ENCODE assay signal across 12 cellular contexts in genomic region chr6:30619561-30619960, GRCh38. TPM values are rescaled to one million over a fixed set of nuclear protein-coding genes. Genes with fewer than 3 reads are reported as not detected.
A peak's percentile ranks its signal among the peaks of the same experiment; 100 is the strongest.
DNase-seq lines count a peak whose midpoint lies in the region; TF ChIP-seq lines count a peak whose summit lies in the region.
"Had no signal": no experiment of that assay in that cellular context is flagged by ENCODE, and none has a peak within 500 bp of the region (broad histone marks: within the 10 kb centered on the region; RNA-seq: fewer than 3 reads in every experiment).

No MANE protein-coding gene starts in this region.

- H3K27me3 Mint-ChIP-seq in MCF 10A (ENCODE audit: insufficient read depth, unreplicated experiment): no peaks in the 10 kb centered on the region
- peaks cover 5% of the 10 kb centered on the region for H3K27me3 Mint-ChIP-seq in activated CD4-positive, alpha-beta memory T cell treated with anti-CD3 and anti-CD28 coated beads for 36 hours

- H3K4me3 ChIP-seq in breast epithelium (no peak overlapping the region), hepatocyte (no peak overlapping the region), transverse colon (no peak overlapping the region), dorsolateral prefrontal cortex (no peak overlapping the region)

- CTCF ChIA-PET in MCF 10A (lab: Yijun Ruan, JAX): interaction anchor here (0.7 to 2.1 kb wide), 4 partner anchors 8 to 471 kb away, joined by 3 to 16 read pairs (median 4); no protein-coding TSS in a partner anchor
- CTCF ChIA-PET in activated CD4-positive, alpha-beta memory T cell treated with anti-CD3 and anti-CD28 coated beads for 36 hours (lab: Charles Lee): interaction anchor here (0.8 to 2.4 kb wide), 2 partner anchors 59 to 62 kb away, joined by 3 to 11 read pairs; no protein-coding TSS in a partner anchor

- H3K27ac ChIP-seq in breast epithelium: peak overlapping the region in 1 of 2 donors; percentile 100
- peak overlapping the region; percentile 91 for H3K27ac ChIP-seq in hepatocyte
- peak overlapping the region; percentile 93 to 98 (median 94) for H3K27ac ChIP-seq in transverse colon
- peak overlapping the region in 4 of 59 donors; percentile 6 to 100 (median 100) for H3K27ac ChIP-seq in dorsolateral prefrontal cortex

- no peak for TF ChIP-seq EP300 in transverse colon (IDR thresholded peaks at IDR 0.05; ENCODE audit: low read depth)

- TF ChIP-seq POLR2A in breast epithelium (IDR thresholded peaks at IDR 0.05) (no peak), transverse colon (IDR thresholded peaks at IDR 0.05) (no peak)

- H3K9me2 ChIP-seq in hepatocyte (replicated peaks; ENCODE audit: insufficient read depth): no peaks in the 10 kb centered on the region
- H3K9me2 ChIP-seq: SK-N-SH had no signal

- H4K20me1 ChIP-seq in hepatocyte (ENCODE audit: insufficient read depth, poor library complexity, severe bottlenecking): peaks cover 2% of the 10 kb centered on the region

- no peaks in the 10 kb centered on the region for H3K9me3 Mint-ChIP-seq in MCF 10A (ENCODE audit: unreplicated experiment)
- no peaks in the 10 kb centered on the region for H3K9me3 Mint-ChIP-seq in activated CD4-positive, alpha-beta memory T cell treated with anti-CD3 and anti-CD28 coated beads for 36 hours

- no peak for DNase-seq in MCF 10A (ENCODE audit: unreplicated experiment)
- no peak for DNase-seq in breast epithelium (ENCODE audit: low spot score in 2 of 2)
- no peak for DNase-seq in activated CD4-positive, alpha-beta memory T cell treated with anti-CD3 and anti-CD28 coated beads for 36 hours
- no peak for DNase-seq in hepatocyte (ENCODE audit: low spot score)
- no peak for DNase-seq in transverse colon
- no peak for DNase-seq in amniotic stem cell (lab: John Stamatoyannopoulos, UW)
- no peak for DNase-seq in dorsolateral prefrontal cortex
- DNase-seq in GOT3 (lab: John Stamatoyannopoulos, UW): no peak
- DNase-seq: AML-193; dermis blood vessel endothelial cell; SK-N-SH; stimulated activated CD4-positive, alpha-beta T cell treated with anti-CD3 and anti-CD28 coated beads, Interleukin-2, amount 100 ng/mL, for 24 hours had no signal

- H3K36me3 ChIP-seq in breast epithelium (no peaks in the 10 kb centered on the region), hepatocyte (replicated peaks; ENCODE audit: insufficient read depth, low read depth) (peaks cover 6% of the 10 kb centered on the region), transverse colon (peaks cover 0 to 57% (median 28%) of the 10 kb centered on the region in 4 donors)

- no peak overlapping the region for H2AFZ ChIP-seq in hepatocyte

- no TSS peak for BruUV-seq in MCF 10A (replicated peaks; lab: Mats Ljungman, UMichigan)

- peak overlapping the region; percentile 81 for H3K4me2 ChIP-seq in hepatocyte

- H3K27me3 ChIP-seq in breast epithelium: no peaks in the 10 kb centered on the region
- H3K27me3 ChIP-seq in hepatocyte: no peaks in the 10 kb centered on the region
- H3K27me3 ChIP-seq in transverse colon: no peaks in the 10 kb centered on the region
- no peaks in the 10 kb centered on the region for H3K27me3 ChIP-seq in dorsolateral prefrontal cortex

- peaks cover 34% of the 10 kb centered on the region for H3K79me2 ChIP-seq in hepatocyte

- peaks cover 13% of the 10 kb centered on the region for H3K4me1 Mint-ChIP-seq in MCF 10A (ENCODE audit: insufficient read depth, unreplicated experiment)
- H3K4me1 Mint-ChIP-seq in activated CD4-positive, alpha-beta memory T cell treated with anti-CD3 and anti-CD28 coated beads for 36 hours (ENCODE audit: low read depth): peaks cover 26% of the 10 kb centered on the region

- peaks cover 90% of the 10 kb centered on the region for H3K36me3 Mint-ChIP-seq in MCF 10A (ENCODE audit: insufficient read depth, unreplicated experiment)
- peaks cover 57% of the 10 kb centered on the region for H3K36me3 Mint-ChIP-seq in activated CD4-positive, alpha-beta memory T cell treated with anti-CD3 and anti-CD28 coated beads for 36 hours

- intact Hi-C loops in MCF 10A (cut with micrococcal nuclease): no loop called here
- intact Hi-C loops in breast epithelium (cut with DNase I; ENCODE audit: low total_unique reads): no loop called here
- intact Hi-C loops in activated CD4-positive, alpha-beta memory T cell treated with anti-CD3 and anti-CD28 coated beads for 36 hours (cut with micrococcal nuclease): loop anchor here (5.0 kb wide), 5 partner anchors 77 to 878 kb away; partner anchors contain the start of genes HLA-C and MICB
- intact Hi-C loops in transverse colon (cut with DNase I; ENCODE audit: low total_unique reads): loop anchor here (5.0 kb wide), 2 partner anchors 68 to 103 kb away; partner anchors contain the start of genes PPP1R18 and TUBB
- intact Hi-C loops in dorsolateral prefrontal cortex (cut with DNase I): loop anchor here (2.0 to 5.0 kb wide), 3 partner anchors 53 to 98 kb away; partner anchors contain the start of genes DHX16 (in 1 of the 2), GNL1 (in 1 of the 2), MDC1 (in 1 of the 2) and PRR3 (in 1 of the 2)

- peaks cover 0 to 6% of the 10 kb centered on the region in 2 donors for H3K4me1 ChIP-seq in breast epithelium
- peaks cover 6% of the 10 kb centered on the region for H3K4me1 ChIP-seq in hepatocyte (ENCODE audit: insufficient read depth)
- H3K4me1 ChIP-seq in transverse colon: peaks cover 10 to 17% (median 14%) of the 10 kb centered on the region in 4 donors

- WGBS in hepatocyte (ENCODE audit: low lambda C conversion rate, missing lambda C conversion rate): over 99% methylated on average over 11 of the region's 11 CpGs
- WGBS in transverse colon (ENCODE audit: low coverage in 1 of 2), 2 donors: 96 to 100% methylated on average over 1 to 11 of the region's 11 CpGs

- POLR2A ChIA-PET in MCF 10A (lab: Yijun Ruan, JAX): interaction anchor here (2.6 to 3.0 kb wide), 5 partner anchors 8 to 102 kb away, joined by 20 to 40 read pairs (median 24); partner anchors contain the start of genes ABCF1, ATAT1 and DHX16
- POLR2A ChIA-PET in activated CD4-positive, alpha-beta memory T cell treated with anti-CD3 and anti-CD28 coated beads for 36 hours (lab: Charles Lee): no interaction called here

- H3K27ac Mint-ChIP-seq in MCF 10A (ENCODE audit: low read depth, unreplicated experiment): no peak overlapping the region
- H3K27ac Mint-ChIP-seq in activated CD4-positive, alpha-beta memory T cell treated with anti-CD3 and anti-CD28 coated beads for 36 hours: peak overlapping the region; percentile 98

- peak overlapping the region; percentile 83 for H3K4me3 Mint-ChIP-seq in MCF 10A (ENCODE audit: unreplicated experiment)
- peak overlapping the region; percentile 97 for H3K4me3 Mint-ChIP-seq in activated CD4-positive, alpha-beta memory T cell treated with anti-CD3 and anti-CD28 coated beads for 36 hours

- TF ChIP-seq CTCF in MCF 10A (IDR thresholded peaks at IDR 0.05; ENCODE audit: unreplicated experiment) (no peak), breast epithelium (IDR thresholded peaks at IDR 0.05) (no peak), hepatocyte (IDR thresholded peaks at IDR 0.05; ENCODE audit: poor library complexity) (no peak), transverse colon (IDR thresholded peaks at IDR 0.05) (no peak), dorsolateral prefrontal cortex (IDR thresholded peaks at IDR 0.05 in 54 of 56, conservative IDR thresholded peaks at IDR 0.05 in 2 of 56; ENCODE audit: low read depth in 1 of 56, partially characterized antibody in 56 of 56) (no peak)

- no peaks in the 10 kb centered on the region for H3K9me3 ChIP-seq in breast epithelium
- H3K9me3 ChIP-seq in hepatocyte (ENCODE audit: low read depth): no peaks in the 10 kb centered on the region
- no peaks in the 10 kb centered on the region for H3K9me3 ChIP-seq in transverse colon
- H3K9me3 ChIP-seq: SK-N-SH had no signal

- in situ Hi-C loops in transverse colon (cut with MboI; ENCODE audit: low pct_ligation_motif_present in 1 of 4, low pct_unique_long_range_greater_than_20kb in 1 of 4, low sequenced_read_pairs in 3 of 4): no loop called here

RNA-seq across cellular contexts. Expression of gene MRPS18B, which starts 1.9 kb away (rescaled TPM):
- 120 and 127 TPM in 2 replicates for total RNA-seq in MCF 10A (2022)
- 10 to 100 TPM; 42.1 to 70.8 (median 52.4) TPM for total RNA-seq in breast epithelium
- 10 to 100 TPM; 90.9 to 95.3 TPM for total RNA-seq in activated CD4-positive, alpha-beta memory T cell treated with anti-CD3 and anti-CD28 coated beads for 36 hours
- total RNA-seq in hepatocyte: 38.7 and 40.1 TPM in 2 replicates
- polyA plus RNA-seq in hepatocyte: 59.4 and 60.9 TPM in 2 replicates
- 10 to 100 TPM in 3 of 4 donors, 1 to 10 TPM in 1; 6.0 to 61.9 (median 39.4) TPM for total RNA-seq in transverse colon
- total RNA-seq in dorsolateral prefrontal cortex: 10 to 100 TPM; 25.2 to 53.5 (median 36.4) TPM

RNA-seq across cellular contexts. Expression of gene PPP1R10, which starts 2.5 kb away (rescaled TPM):
- 103 and 209 TPM in 2 replicates for total RNA-seq in MCF 10A (2022)
- 10 to 100 TPM; 17.3 to 51.1 (median 26.5) TPM for total RNA-seq in breast epithelium
- total RNA-seq in activated CD4-positive, alpha-beta memory T cell treated with anti-CD3 and anti-CD28 coated beads for 36 hours: 10 to 100 TPM; 64.5 to 67.4 TPM
- total RNA-seq in hepatocyte: 34.5 and 36.2 TPM in 2 replicates
- polyA plus RNA-seq in hepatocyte: 38.2 and 38.6 TPM in 2 replicates
- 10 to 100 TPM; 35.5 to 62.5 (median 53.8) TPM for total RNA-seq in transverse colon
- 100 to 1,000 TPM in 1 of 120 experiments, 10 to 100 TPM in 119; 42.2 to 100 (median 68.4) TPM for total RNA-seq in dorsolateral prefrontal cortex

RNA-seq across cellular contexts. Expression of gene ATAT1, which starts 7.1 kb away (rescaled TPM):
- total RNA-seq in MCF 10A (2022) (6.4 and 8.6 TPM in 2 replicates), breast epithelium (10 to 100 TPM in 1 of 3 donors, 1 to 10 TPM in 2; 5.3 to 10.5 (median 8.8) TPM), hepatocyte (6.9 and 7.0 TPM in 2 replicates), transverse colon (100 to 1,000 TPM in 1 of 4 donors, 10 to 100 TPM in 3; 10.6 to 174 (median 22.2) TPM), dorsolateral prefrontal cortex (10 to 100 TPM; 24.7 to 47.2 (median 35.8) TPM)
- total RNA-seq in activated CD4-positive, alpha-beta memory T cell treated with anti-CD3 and anti-CD28 coated beads for 36 hours: 1 to 10 TPM; 7.6 to 8.7 TPM
- 18.3 and 19.7 TPM in 2 replicates for polyA plus RNA-seq in hepatocyte

RNA-seq across cellular contexts. Expression of gene C6orf136, which starts 27.4 kb away (rescaled TPM):
- total RNA-seq in MCF 10A (2022) (10.3 and 15.7 TPM in 2 replicates), breast epithelium (10 to 100 TPM in 2 of 3 donors, 1 to 10 TPM in 1; 9.6 to 19.0 (median 16.1) TPM), hepatocyte (8.7 and 21.3 TPM in 2 replicates), transverse colon (100 to 1,000 TPM in 1 of 4 donors, 10 to 100 TPM in 3; 49.1 to 301 (median 63.5) TPM), dorsolateral prefrontal cortex (100 to 1,000 TPM in 1 of 120 experiments, 10 to 100 TPM in 119; 30.6 to 105 (median 61.8) TPM)
- total RNA-seq in activated CD4-positive, alpha-beta memory T cell treated with anti-CD3 and anti-CD28 coated beads for 36 hours: 10 to 100 TPM; 32.7 to 37.5 TPM
- polyA plus RNA-seq in hepatocyte: 16.9 and 28.0 TPM in 2 replicates

RNA-seq across cellular contexts. Expression of gene ABCF1, which starts 48.3 kb away (rescaled TPM):
- total RNA-seq in MCF 10A (2022) (58.0 and 63.9 TPM in 2 replicates), breast epithelium (10 to 100 TPM; 41.0 to 55.2 (median 51.5) TPM), hepatocyte (36.5 and 44.1 TPM in 2 replicates), transverse colon (10 to 100 TPM; 33.0 to 52.0 (median 40.1) TPM), dorsolateral prefrontal cortex (10 to 100 TPM; 24.2 to 44.5 (median 34.1) TPM)
- total RNA-seq in activated CD4-positive, alpha-beta memory T cell treated with anti-CD3 and anti-CD28 coated beads for 36 hours: 10 to 100 TPM; 87.0 to 87.1 TPM
- 62.0 and 71.3 TPM in 2 replicates for polyA plus RNA-seq in hepatocyte

Comparison
In these comparisons a context has a peak if more than half of its experiments do, and no peak if none do; other contexts are left out.
1. intact Hi-C loops: an anchor here in activated CD4-positive, alpha-beta memory T cell treated with anti-CD3 and anti-CD28 coated beads for 36 hours (5.0 kb wide), transverse colon (5.0 kb wide) and dorsolateral prefrontal cortex (2.0 to 5.0 kb wide); none called in MCF 10A and breast epithelium.